Comparison of ENCODE assay signal across 23 cellular contexts in the genomic region with DNA sequence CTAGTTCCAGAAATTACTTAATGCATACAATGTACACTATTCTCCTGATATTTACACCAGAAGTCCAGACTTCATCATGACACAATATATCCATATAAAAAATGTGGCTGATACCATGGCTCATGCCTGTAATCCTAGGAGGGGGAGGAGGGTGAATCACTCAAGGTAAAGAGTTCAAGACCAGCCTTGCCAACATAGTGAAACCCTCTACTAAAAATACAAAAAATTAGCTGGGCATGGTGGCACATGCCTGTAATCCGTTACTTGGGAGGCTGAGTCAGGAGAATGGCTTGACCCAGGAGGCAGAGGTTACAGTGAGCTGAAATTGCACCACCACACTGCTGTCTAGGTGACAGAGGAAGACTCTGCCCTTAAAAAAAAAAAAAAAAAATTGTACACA.
"Had no signal": no experiment of that assay in that cellular context is flagged by ENCODE, and none has a peak within 500 bp of the region (broad histone marks: within the 10 kb centered on the region; RNA-seq: fewer than 3 reads in every experiment).

No MANE protein-coding gene starts in this region.

- FAIRE-seq: colon, endothelial cell of umbilical vein, keratinocyte had no signal

- H3K27me3 ChIP-seq: dorsolateral prefrontal cortex, esophagus muscularis mucosa, gastrocnemius medialis, heart right ventricle, left lung had no signal

- H3K4me1 ChIP-seq: esophagus muscularis mucosa, gastrocnemius medialis, heart right ventricle, left lung, lower lobe of right lung had no signal

- H3K9me3 ChIP-seq: gastrocnemius medialis had no signal

- ATAC-seq: gastrocnemius medialis; heart right ventricle; left cardiac atrium; left lung; left ventricle myocardium superior; lower lobe of right lung; mucosa of descending colon; naive thymus-derived CD8-positive, alpha-beta T cell had no signal

- H3K4me3 ChIP-seq: coronary artery, dorsolateral prefrontal cortex, esophagus muscularis mucosa, gastrocnemius medialis, heart right ventricle, left lung, lower lobe of right lung, mucosa of descending colon had no signal

- H3K36me3 ChIP-seq: esophagus muscularis mucosa, gastrocnemius medialis, heart right ventricle, left lung, lower lobe of right lung had no signal

- H3K27ac ChIP-seq: coronary artery, dorsolateral prefrontal cortex, esophagus muscularis mucosa, gastrocnemius medialis, heart right ventricle, left lung, lower lobe of right lung had no signal

- DNase-seq: dermis blood vessel endothelial cell; dorsolateral prefrontal cortex; effector CD4-positive, alpha-beta T cell; effector memory CD4-positive, alpha-beta T cell; foreskin melanocyte; gastrocnemius medialis; glutamatergic neuron; head of caudate nucleus; heart right ventricle; hippocampal formation; left cardiac atrium; left lung; left ventricle myocardium superior; lower lobe of right lung; mesenchymal stem cell; mucosa of descending colon; naive B cell; naive thymus-derived CD8-positive, alpha-beta T cell had no signal
